ENCODE assay signal across 1 cellular context in the genomic region with DNA sequence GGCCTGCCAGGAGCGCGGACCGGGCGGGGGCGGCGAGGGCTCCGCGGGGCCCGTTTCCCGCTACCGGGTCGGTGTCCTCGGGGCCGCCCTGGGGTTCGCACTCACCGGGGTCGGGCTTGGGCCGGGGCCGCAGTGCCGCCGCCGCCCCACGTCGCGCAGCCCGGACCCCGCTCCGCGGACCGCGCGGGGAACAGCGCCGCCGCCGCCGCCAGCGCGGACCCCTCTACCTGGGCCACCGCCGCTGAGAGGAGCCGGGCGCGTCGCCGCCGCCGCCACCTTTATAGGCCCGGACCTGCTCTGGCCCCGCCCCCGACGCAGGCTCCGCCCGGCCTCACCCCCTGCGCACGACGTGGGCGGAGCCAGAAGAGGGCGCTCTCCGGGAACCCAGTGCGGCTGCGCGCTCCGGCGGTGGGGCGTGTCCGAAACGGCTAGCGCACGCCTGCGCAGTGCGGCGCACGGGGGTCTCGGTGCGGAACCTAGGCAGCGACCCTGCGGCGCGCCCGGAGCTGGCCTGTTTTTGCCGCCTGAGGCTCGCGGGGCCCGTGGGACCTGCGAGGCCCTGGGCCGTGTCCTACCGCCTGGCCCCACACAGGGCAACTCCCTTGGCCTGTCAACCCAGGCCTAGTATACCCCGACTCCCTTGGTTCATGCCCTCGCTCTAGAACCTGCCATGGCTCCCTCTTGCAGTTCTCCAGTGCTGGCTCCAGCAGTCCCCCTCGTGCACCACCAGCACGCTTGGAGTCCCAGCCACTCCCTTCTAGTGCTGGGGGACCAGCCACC.
TF ChIP-seq lines count a peak whose summit lies in the region.

A gene (minus strand): TSS at position 254 of the 780 bp plus-strand sequence. CDS start 393 bp downstream, outside the sequence.

TF ChIP-seq in HepG2, 621 proteins besides CTCF, POLR2A, EP300 and RAD21 (continued from another document and continues in another):
- TF ChIP-seq SAP130 (CRISPR knock-in tag; IDR thresholded peaks at IDR 0.05; ENCODE audit: low read depth) (peak; percentile 60; the same call in 1 of the 2 replicates), NFATC3 (CRISPR knock-in tag; IDR thresholded peaks at IDR 0.05) (0 out of 2 replicates have a peak, but pooled peaks have one; percentile 61), ZNF263 (CRISPR knock-in tag; IDR thresholded peaks at IDR 0.05) (no peak; the same call in 1 of the 2 replicates), SATB2 (CRISPR knock-in tag; IDR thresholded peaks at IDR 0.05) (no peak), MEIS2 (CRISPR knock-in tag; IDR thresholded peaks at IDR 0.05) (peak; percentile 79; the same call in 1 of the 2 replicates), ELF3 (CRISPR knock-in tag; IDR thresholded peaks at IDR 0.05) (0 out of 2 replicates have a peak, but pooled peaks have one; percentile 8), ZNF776 (CRISPR knock-in tag; IDR thresholded peaks at IDR 0.05) (peak; percentile 62; the same call in 1 of the 2 replicates), ATF1 (CRISPR knock-in tag; IDR thresholded peaks at IDR 0.05) (no peak), RFX3 (CRISPR knock-in tag; IDR thresholded peaks at IDR 0.05) (no peak), KDM4B (CRISPR knock-in tag; IDR thresholded peaks at IDR 0.05) (no peak), ZNF792 (CRISPR knock-in tag; IDR thresholded peaks at IDR 0.05) (peak; percentile 26; the same call in 1 of the 2 replicates), ZFP62 (CRISPR knock-in tag; IDR thresholded peaks at IDR 0.05) (no peak), ZNF224 (CRISPR knock-in tag; IDR thresholded peaks at IDR 0.05) (0 out of 2 replicates have a peak, but pooled peaks have one; percentile 46), ZFYVE20 (CRISPR knock-in tag; IDR thresholded peaks at IDR 0.05; ENCODE audit: borderline replicate concordance, low read depth) (0 out of 2 replicates have a peak, but pooled peaks have one; percentile 71), ZNF839 (CRISPR knock-in tag; IDR thresholded peaks at IDR 0.05; ENCODE audit: borderline replicate concordance) (0 out of 2 replicates have a peak, but pooled peaks have one; percentile 25), MED1 (CRISPR knock-in tag; IDR thresholded peaks at IDR 0.05) (peak; percentile 58; the same call in 1 of the 2 replicates), ZNF569 (CRISPR knock-in tag; IDR thresholded peaks at IDR 0.05; ENCODE audit: borderline replicate concordance) (0 out of 2 replicates have a peak, but pooled peaks have one; percentile 82), PITX1 (CRISPR knock-in tag; IDR thresholded peaks at IDR 0.05) (peak; percentile 80), JUND (CRISPR knock-in tag; IDR thresholded peaks at IDR 0.05) (peak; percentile 3; the same call in 1 of the 2 replicates), MXD4 (CRISPR knock-in tag; IDR thresholded peaks at IDR 0.05) (peak; percentile 55; the same call in 1 of the 2 replicates), RBFOX2 (IDR thresholded peaks at IDR 0.05; ENCODE audit: low read depth, low read length) (peak; percentile 96), YY1 (IDR thresholded peaks at IDR 0.05; ENCODE audit: insufficient read depth, insufficient replicate concordance, low read depth, low read length) (peak; percentile 59), SIX1 (CRISPR knock-in tag; IDR thresholded peaks at IDR 0.05; ENCODE audit: borderline replicate concordance) (no peak), NR2C2 (CRISPR knock-in tag; IDR thresholded peaks at IDR 0.05; ENCODE audit: borderline replicate concordance) (no peak)
- TF ChIP-seq, protein P1, sequence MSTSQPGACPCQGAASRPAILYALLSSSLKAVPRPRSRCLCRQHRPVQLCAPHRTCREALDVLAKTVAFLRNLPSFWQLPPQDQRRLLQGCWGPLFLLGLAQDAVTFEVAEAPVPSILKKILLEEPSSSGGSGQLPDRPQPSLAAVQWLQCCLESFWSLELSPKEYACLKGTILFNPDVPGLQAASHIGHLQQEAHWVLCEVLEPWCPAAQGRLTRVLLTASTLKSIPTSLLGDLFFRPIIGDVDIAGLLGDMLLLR (CRISPR knock-in tag; IDR thresholded peaks at IDR 0.05): peak; percentile 77; the same call in 1 of the 2 replicates
- TF ChIP-seq, protein P2, sequence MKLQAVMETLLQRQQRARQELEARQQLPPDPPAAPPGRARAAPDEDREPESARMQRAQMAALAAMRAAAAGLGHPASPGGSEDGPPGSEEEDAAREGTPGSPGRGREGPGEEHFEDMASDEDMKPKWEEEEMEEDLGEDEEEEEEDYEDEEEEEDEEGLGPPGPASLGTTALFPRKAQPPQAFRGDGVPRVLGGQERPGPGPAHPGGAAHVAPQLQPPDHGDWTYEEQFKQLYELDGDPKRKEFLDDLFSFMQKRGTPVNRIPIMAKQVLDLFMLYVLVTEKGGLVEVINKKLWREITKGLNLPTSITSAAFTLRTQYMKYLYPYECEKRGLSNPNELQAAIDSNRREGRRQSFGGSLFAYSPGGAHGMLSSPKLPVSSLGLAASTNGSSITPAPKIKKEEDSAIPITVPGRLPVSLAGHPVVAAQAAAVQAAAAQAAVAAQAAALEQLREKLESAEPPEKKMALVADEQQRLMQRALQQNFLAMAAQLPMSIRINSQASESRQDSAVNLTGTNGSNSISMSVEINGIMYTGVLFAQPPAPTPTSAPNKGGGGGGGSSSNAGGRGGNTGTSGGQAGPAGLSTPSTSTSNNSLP (IDR thresholded peaks at IDR 0.05; ENCODE audit: low read depth, low read length): no peak
- TF ChIP-seq, protein P3, sequence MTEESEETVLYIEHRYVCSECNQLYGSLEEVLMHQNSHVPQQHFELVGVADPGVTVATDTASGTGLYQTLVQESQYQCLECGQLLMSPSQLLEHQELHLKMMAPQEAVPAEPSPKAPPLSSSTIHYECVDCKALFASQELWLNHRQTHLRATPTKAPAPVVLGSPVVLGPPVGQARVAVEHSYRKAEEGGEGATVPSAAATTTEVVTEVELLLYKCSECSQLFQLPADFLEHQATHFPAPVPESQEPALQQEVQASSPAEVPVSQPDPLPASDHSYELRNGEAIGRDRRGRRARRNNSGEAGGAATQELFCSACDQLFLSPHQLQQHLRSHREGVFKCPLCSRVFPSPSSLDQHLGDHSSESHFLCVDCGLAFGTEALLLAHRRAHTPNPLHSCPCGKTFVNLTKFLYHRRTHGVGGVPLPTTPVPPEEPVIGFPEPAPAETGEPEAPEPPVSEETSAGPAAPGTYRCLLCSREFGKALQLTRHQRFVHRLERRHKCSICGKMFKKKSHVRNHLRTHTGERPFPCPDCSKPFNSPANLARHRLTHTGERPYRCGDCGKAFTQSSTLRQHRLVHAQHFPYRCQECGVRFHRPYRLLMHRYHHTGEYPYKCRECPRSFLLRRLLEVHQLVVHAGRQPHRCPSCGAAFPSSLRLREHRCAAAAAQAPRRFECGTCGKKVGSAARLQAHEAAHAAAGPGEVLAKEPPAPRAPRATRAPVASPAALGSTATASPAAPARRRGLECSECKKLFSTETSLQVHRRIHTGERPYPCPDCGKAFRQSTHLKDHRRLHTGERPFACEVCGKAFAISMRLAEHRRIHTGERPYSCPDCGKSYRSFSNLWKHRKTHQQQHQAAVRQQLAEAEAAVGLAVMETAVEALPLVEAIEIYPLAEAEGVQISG (CRISPR knock-in tag; IDR thresholded peaks at IDR 0.05): peak; percentile 41
- TF ChIP-seq, protein P4, sequence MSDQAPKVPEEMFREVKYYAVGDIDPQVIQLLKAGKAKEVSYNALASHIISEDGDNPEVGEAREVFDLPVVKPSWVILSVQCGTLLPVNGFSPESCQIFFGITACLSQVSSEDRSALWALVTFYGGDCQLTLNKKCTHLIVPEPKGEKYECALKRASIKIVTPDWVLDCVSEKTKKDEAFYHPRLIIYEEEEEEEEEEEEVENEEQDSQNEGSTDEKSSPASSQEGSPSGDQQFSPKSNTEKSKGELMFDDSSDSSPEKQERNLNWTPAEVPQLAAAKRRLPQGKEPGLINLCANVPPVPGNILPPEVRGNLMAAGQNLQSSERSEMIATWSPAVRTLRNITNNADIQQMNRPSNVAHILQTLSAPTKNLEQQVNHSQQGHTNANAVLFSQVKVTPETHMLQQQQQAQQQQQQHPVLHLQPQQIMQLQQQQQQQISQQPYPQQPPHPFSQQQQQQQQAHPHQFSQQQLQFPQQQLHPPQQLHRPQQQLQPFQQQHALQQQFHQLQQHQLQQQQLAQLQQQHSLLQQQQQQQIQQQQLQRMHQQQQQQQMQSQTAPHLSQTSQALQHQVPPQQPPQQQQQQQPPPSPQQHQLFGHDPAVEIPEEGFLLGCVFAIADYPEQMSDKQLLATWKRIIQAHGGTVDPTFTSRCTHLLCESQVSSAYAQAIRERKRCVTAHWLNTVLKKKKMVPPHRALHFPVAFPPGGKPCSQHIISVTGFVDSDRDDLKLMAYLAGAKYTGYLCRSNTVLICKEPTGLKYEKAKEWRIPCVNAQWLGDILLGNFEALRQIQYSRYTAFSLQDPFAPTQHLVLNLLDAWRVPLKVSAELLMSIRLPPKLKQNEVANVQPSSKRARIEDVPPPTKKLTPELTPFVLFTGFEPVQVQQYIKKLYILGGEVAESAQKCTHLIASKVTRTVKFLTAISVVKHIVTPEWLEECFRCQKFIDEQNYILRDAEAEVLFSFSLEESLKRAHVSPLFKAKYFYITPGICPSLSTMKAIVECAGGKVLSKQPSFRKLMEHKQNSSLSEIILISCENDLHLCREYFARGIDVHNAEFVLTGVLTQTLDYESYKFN (CRISPR knock-in tag; conservative IDR thresholded peaks at IDR 0.05): no peak
- TF ChIP-seq, protein P5, sequence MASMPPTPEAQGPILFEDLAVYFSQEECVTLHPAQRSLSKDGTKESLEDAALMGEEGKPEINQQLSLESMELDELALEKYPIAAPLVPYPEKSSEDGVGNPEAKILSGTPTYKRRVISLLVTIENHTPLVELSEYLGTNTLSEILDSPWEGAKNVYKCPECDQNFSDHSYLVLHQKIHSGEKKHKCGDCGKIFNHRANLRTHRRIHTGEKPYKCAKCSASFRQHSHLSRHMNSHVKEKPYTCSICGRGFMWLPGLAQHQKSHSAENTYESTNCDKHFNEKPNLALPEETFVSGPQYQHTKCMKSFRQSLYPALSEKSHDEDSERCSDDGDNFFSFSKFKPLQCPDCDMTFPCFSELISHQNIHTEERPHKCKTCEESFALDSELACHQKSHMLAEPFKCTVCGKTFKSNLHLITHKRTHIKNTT (CRISPR knock-in tag; IDR thresholded peaks at IDR 0.05): peak; percentile 14; the same call in 1 of the 2 replicates
- TF ChIP-seq, protein P6, sequence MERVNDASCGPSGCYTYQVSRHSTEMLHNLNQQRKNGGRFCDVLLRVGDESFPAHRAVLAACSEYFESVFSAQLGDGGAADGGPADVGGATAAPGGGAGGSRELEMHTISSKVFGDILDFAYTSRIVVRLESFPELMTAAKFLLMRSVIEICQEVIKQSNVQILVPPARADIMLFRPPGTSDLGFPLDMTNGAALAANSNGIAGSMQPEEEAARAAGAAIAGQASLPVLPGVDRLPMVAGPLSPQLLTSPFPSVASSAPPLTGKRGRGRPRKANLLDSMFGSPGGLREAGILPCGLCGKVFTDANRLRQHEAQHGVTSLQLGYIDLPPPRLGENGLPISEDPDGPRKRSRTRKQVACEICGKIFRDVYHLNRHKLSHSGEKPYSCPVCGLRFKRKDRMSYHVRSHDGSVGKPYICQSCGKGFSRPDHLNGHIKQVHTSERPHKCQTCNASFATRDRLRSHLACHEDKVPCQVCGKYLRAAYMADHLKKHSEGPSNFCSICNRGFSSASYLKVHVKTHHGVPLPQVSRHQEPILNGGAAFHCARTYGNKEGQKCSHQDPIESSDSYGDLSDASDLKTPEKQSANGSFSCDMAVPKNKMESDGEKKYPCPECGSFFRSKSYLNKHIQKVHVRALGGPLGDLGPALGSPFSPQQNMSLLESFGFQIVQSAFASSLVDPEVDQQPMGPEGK (CRISPR knock-in tag; IDR thresholded peaks at IDR 0.05): no peak
- TF ChIP-seq, protein P7, sequence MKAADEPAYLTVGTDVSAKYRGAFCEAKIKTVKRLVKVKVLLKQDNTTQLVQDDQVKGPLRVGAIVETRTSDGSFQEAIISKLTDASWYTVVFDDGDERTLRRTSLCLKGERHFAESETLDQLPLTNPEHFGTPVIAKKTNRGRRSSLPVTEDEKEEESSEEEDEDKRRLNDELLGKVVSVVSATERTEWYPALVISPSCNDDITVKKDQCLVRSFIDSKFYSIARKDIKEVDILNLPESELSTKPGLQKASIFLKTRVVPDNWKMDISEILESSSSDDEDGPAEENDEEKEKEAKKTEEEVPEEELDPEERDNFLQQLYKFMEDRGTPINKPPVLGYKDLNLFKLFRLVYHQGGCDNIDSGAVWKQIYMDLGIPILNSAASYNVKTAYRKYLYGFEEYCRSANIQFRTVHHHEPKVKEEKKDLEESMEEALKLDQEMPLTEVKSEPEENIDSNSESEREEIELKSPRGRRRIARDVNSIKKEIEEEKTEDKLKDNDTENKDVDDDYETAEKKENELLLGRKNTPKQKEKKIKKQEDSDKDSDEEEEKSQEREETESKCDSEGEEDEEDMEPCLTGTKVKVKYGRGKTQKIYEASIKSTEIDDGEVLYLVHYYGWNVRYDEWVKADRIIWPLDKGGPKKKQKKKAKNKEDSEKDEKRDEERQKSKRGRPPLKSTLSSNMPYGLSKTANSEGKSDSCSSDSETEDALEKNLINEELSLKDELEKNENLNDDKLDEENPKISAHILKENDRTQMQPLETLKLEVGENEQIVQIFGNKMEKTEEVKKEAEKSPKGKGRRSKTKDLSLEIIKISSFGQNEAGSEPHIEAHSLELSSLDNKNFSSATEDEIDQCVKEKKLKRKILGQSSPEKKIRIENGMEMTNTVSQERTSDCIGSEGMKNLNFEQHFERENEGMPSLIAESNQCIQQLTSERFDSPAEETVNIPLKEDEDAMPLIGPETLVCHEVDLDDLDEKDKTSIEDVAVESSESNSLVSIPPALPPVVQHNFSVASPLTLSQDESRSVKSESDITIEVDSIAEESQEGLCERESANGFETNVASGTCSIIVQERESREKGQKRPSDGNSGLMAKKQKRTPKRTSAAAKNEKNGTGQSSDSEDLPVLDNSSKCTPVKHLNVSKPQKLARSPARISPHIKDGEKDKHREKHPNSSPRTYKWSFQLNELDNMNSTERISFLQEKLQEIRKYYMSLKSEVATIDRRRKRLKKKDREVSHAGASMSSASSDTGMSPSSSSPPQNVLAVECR (CRISPR knock-in tag; IDR thresholded peaks at IDR 0.05; ENCODE audit: borderline replicate concordance): peak; percentile 57; the same call in 1 of the 2 replicates
- TF ChIP-seq, protein P8, sequence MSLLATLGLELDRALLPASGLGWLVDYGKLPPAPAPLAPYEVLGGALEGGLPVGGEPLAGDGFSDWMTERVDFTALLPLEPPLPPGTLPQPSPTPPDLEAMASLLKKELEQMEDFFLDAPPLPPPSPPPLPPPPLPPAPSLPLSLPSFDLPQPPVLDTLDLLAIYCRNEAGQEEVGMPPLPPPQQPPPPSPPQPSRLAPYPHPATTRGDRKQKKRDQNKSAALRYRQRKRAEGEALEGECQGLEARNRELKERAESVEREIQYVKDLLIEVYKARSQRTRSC (CRISPR knock-in tag; IDR thresholded peaks at IDR 0.05; ENCODE audit: low read depth): no peak
- TF ChIP-seq, protein P9, sequence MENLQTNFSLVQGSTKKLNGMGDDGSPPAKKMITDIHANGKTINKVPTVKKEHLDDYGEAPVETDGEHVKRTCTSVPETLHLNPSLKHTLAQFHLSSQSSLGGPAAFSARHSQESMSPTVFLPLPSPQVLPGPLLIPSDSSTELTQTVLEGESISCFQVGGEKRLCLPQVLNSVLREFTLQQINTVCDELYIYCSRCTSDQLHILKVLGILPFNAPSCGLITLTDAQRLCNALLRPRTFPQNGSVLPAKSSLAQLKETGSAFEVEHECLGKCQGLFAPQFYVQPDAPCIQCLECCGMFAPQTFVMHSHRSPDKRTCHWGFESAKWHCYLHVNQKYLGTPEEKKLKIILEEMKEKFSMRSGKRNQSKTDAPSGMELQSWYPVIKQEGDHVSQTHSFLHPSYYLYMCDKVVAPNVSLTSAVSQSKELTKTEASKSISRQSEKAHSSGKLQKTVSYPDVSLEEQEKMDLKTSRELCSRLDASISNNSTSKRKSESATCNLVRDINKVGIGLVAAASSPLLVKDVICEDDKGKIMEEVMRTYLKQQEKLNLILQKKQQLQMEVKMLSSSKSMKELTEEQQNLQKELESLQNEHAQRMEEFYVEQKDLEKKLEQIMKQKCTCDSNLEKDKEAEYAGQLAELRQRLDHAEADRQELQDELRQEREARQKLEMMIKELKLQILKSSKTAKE (CRISPR knock-in tag; IDR thresholded peaks at IDR 0.05; ENCODE audit: borderline replicate concordance): no peak
